ENCODE assay signal across 8 cellular contexts in genomic region chr18:47756364-47757016, GRCh38.
DNase-seq lines count a peak whose midpoint lies in the region; ATAC-seq and TF ChIP-seq lines count a peak whose summit lies in the region.

No MANE protein-coding gene starts in this region.

- no peak overlapping the region for H3K27ac ChIP-seq in vagina

- no peaks in the 10 kb centered on the region for H3K27me3 ChIP-seq in vagina

- no peak for TF ChIP-seq POLR2A in vagina (IDR thresholded peaks at IDR 0.05)

- no peak overlapping the region for H3K4me3 ChIP-seq in fibroblast of the aortic adventitia (ENCODE audit: low read depth, low read length)
- no peak overlapping the region for H3K4me3 ChIP-seq in vagina

- no peaks in the 10 kb centered on the region for H3K4me1 ChIP-seq in vagina

- peak; percentile 95 for TF ChIP-seq CTCF in fibroblast of the aortic adventitia (IDR thresholded peaks at IDR 0.05; ENCODE audit: insufficient read depth, low read length)
- TF ChIP-seq CTCF in vagina (IDR thresholded peaks at IDR 0.05) = peak; percentile 24 to 36 (median 35)

- DNase-seq in DMS53 (lab: John Stamatoyannopoulos, UW) = peak; percentile 88
- DNase-seq in NCI-H82 treated with DMSO at 0.1 percent for 48 hours (lab: John Stamatoyannopoulos, UW; ENCODE audit: unreplicated experiment) = peak; percentile 14
- peak; percentile 27 for DNase-seq in activated T-cell treated with anti-CD3 and anti-CD28 coated beads for 4 hours
- DNase-seq in fibroblast of the aortic adventitia (ENCODE audit: low read depth) = peak; percentile 44
- DNase-seq in nucleus accumbens (lab: John Stamatoyannopoulos, UW) = peak in 34 of 56 donors; percentile 4 to 66 (median 22)
- no peak for DNase-seq in vagina (ENCODE audit: extremely low spot score in 2 of 2)
- no peak for DNase-seq in amniotic stem cell (lab: John Stamatoyannopoulos, UW)

- ATAC-seq in HG02885 (IDR thresholded peaks at IDR 0.05; ENCODE audit: poor library complexity, unreplicated experiment) = peak; percentile 67

- H3K9me3 ChIP-seq in vagina = no peaks in the 10 kb centered on the region

- intact Hi-C loops in vagina (cut with DNase I) = no loop called here

- H3K36me3 ChIP-seq in vagina = no peaks in the 10 kb centered on the region

Comparison
In these comparisons a context has a peak if more than half of its experiments do, and no peak if none do; other contexts are left out.
1. DNase-seq: peak in DMS53 (single experiment), NCI-H82 treated with DMSO at 0.1 percent for 48 hours (single experiment), activated T-cell treated with anti-CD3 and anti-CD28 coated beads for 4 hours (single experiment), fibroblast of the aortic adventitia (single experiment) and nucleus accumbens (34 of 56); none in vagina (0 of 2) and amniotic stem cell (single experiment).